In the genomic region with DNA sequence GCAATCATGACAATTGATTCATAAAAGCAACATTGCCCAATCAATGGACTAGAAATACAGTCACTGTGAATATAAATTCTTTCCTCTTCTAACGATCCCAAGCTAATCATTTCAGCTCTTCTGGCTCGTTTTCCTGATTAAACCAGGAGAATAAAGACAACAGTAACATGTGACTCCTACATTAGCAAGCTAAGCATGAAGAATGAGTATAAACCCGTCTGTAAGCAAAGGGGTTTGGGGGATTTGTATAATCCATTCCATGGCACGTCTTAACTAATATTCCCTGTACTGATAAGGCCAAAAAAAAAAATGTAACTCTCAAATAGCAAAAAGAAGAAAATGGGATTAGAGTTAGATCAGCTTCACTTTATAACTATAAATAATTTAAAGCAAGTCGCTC, we compare ENCODE assay signal across 20 cellular contexts.
"Had no signal": no experiment of that assay in that cellular context is flagged by ENCODE, and none has a peak within 500 bp of the region (broad histone marks: within the 10 kb centered on the region; RNA-seq: fewer than 3 reads in every experiment).

No MANE protein-coding gene starts in this region.

- H3K4me3 ChIP-seq: gastroesophageal sphincter, pancreas, uterus had no signal

- DNase-seq: activated CD4-positive, alpha-beta memory T cell treated with anti-CD3 and anti-CD28 coated beads, Interleukin-2, amount 10 ng/mL, durations not matched to agents 7 days and 5 days; activated CD4-positive, alpha-beta T cell treated with anti-CD3 and anti-CD28 coated beads, Interleukin-2, amount 10 ng/mL, durations not matched to agents 24 days and 14 days; activated effector memory CD4-positive, alpha-beta T cell treated with Interleukin-2 at 50 U/mL for 16 hours; activated naive CD4-positive, alpha-beta T cell treated with anti-CD3 and anti-CD28 coated beads, Interleukin-2, amount 50 U/mL, for 16 hours; activated T-cell treated with anti-CD3 and anti-CD28 coated beads, Interleukin-2, amount 50 U/mL, for 72 hours; aorta; effector memory CD4-positive, alpha-beta T cell; hypothalamus; left cardiac atrium; pancreas; small intestine; trophoblast cell; uterus had no signal

- H3K27me3 ChIP-seq: gastroesophageal sphincter, neutrophil, pancreas, uterus had no signal

- FAIRE-seq: colon, islet of Langerhans, pancreas, small intestine had no signal

- H3K27ac ChIP-seq: neutrophil, pancreas, uterus had no signal

- H3K9me3 ChIP-seq: gastroesophageal sphincter, neutrophil, pancreas, uterus had no signal

- ATAC-seq: activated CD4-positive, CD25-positive, alpha-beta regulatory T cell treated with anti-CD3 and anti-CD28 coated beads, Interleukin-2, amount 50 U/mL, for 24 hours; activated T-cell treated with anti-CD3 and anti-CD28 coated beads, Interleukin-2, amount 50 U/mL, for 72 hours; gastroesophageal sphincter; pancreas; sciatic nerve; stimulated activated memory B cell treated with anti-CD40 and anti-IgM and Interleukin-4, amounts not matched to agents 10 μg/mL and 1 μg/mL and 100 μg/mL, for 72 hours had no signal

- H3K36me3 ChIP-seq: gastroesophageal sphincter, neutrophil, pancreas, uterus had no signal

- H3K4me1 ChIP-seq: pancreas had no signal
